ENCODE assay signal across 19 cellular contexts in genomic region chr10:78966844-78967488, GRCh38.
"Had no signal": no experiment of that assay in that cellular context is flagged by ENCODE, and none has a peak within 500 bp of the region (broad histone marks: within the 10 kb centered on the region; RNA-seq: fewer than 3 reads in every experiment).

No MANE protein-coding gene starts in this region.

- H3K27ac ChIP-seq: adrenal gland, esophagus squamous epithelium, lower lobe of right lung, upper lobe of right lung had no signal

- H3K27me3 Mint-ChIP-seq: progenitor cell of endocrine pancreas had no signal

- H3K36me3 ChIP-seq: adrenal gland, esophagus squamous epithelium, lower lobe of right lung, stomach, upper lobe of right lung had no signal

- H3K4me3 Mint-ChIP-seq: activated T-cell treated with anti-CD3 and anti-CD28 coated beads, Interleukin-2, amount 50 U/mL, for 72 hours; mesothelial cell of epicardium; natural killer cell treated with Interleukin-12 subunit alpha and Interleukin-12 subunit beta and Interleukin-15 and Interleukin-18, amount 100 ng/mL, for 72 hours had no signal

- H3K9me3 Mint-ChIP-seq: activated naive CD4-positive, alpha-beta T cell treated with anti-CD3 and anti-CD28 coated beads, Interleukin-2, amount 50 U/mL, for 72 hours; activated T-cell treated with anti-CD3 and anti-CD28 coated beads, Interleukin-2, amount 50 U/mL, for 72 hours; mesothelial cell of epicardium; natural killer cell treated with Interleukin-12 subunit alpha and Interleukin-12 subunit beta and Interleukin-15 and Interleukin-18, amount 100 ng/mL, for 72 hours had no signal

- H3K4me3 ChIP-seq: adrenal gland, esophagus squamous epithelium, lower lobe of right lung, skin epidermis, stomach, upper lobe of right lung had no signal

- H3K27me3 ChIP-seq: adrenal gland, esophagus squamous epithelium, stomach, upper lobe of right lung had no signal

- DNase-seq: activated CD4-positive, CD25-positive, alpha-beta regulatory T cell; activated gamma-delta T cell; activated T-cell treated with anti-CD3 and anti-CD28 coated beads, Interleukin-2, amount 50 U/mL, for 72 hours; adrenal gland; effector CD4-positive, alpha-beta T cell; esophagus squamous epithelium; left colon; lower lobe of right lung; occipital lobe; stimulated activated CD4-positive, alpha-beta T cell treated with anti-CD3 and anti-CD28 coated beads, Interleukin-15, amount 100 ng/mL, for 24 hours; stimulated activated CD4-positive, alpha-beta T cell treated with anti-CD3 and anti-CD28 coated beads, Interleukin-2, amount 100 ng/mL, for 48 hours; stomach; T1000; upper lobe of right lung had no signal

- H3K36me3 Mint-ChIP-seq: activated naive CD4-positive, alpha-beta T cell treated with anti-CD3 and anti-CD28 coated beads, Interleukin-2, amount 50 U/mL, for 72 hours; mesothelial cell of epicardium; natural killer cell treated with Interleukin-12 subunit alpha and Interleukin-12 subunit beta and Interleukin-15 and Interleukin-18, amount 100 ng/mL, for 72 hours had no signal

- H3K27ac Mint-ChIP-seq: activated T-cell treated with anti-CD3 and anti-CD28 coated beads, Interleukin-2, amount 50 U/mL, for 72 hours; mesothelial cell of epicardium; natural killer cell treated with Interleukin-12 subunit alpha and Interleukin-12 subunit beta and Interleukin-15 and Interleukin-18, amount 100 ng/mL, for 72 hours had no signal

- H3K9me3 ChIP-seq: adrenal gland, esophagus squamous epithelium, lower lobe of right lung, stomach, upper lobe of right lung had no signal
